1 cellular context compared by ENCODE assay signal in the genomic region with DNA sequence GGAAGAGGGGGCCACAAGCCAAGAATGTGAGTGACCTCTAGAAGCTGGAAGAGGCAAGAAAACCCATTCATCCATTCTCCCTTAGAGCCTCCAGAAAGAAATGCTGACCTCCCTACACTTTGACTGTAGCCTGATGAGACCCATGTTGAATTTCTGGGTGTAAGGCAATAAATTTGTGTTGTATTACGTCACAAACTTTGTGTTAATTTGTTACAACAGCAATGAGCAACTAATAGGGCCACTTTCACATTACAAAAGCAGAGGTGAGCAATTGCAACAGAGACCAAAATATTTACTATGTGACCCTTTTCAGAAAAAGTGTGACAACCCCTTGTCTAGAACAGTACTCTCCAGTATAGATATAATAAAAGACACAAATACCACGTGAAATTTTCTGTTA.
TF ChIP-seq lines count a peak whose summit lies in the region.

No MANE protein-coding gene starts in this region.

TF ChIP-seq in HepG2, 621 proteins besides CTCF, POLR2A, EP300 and RAD21 (continued from another document):
- TF ChIP-seq, protein P1, sequence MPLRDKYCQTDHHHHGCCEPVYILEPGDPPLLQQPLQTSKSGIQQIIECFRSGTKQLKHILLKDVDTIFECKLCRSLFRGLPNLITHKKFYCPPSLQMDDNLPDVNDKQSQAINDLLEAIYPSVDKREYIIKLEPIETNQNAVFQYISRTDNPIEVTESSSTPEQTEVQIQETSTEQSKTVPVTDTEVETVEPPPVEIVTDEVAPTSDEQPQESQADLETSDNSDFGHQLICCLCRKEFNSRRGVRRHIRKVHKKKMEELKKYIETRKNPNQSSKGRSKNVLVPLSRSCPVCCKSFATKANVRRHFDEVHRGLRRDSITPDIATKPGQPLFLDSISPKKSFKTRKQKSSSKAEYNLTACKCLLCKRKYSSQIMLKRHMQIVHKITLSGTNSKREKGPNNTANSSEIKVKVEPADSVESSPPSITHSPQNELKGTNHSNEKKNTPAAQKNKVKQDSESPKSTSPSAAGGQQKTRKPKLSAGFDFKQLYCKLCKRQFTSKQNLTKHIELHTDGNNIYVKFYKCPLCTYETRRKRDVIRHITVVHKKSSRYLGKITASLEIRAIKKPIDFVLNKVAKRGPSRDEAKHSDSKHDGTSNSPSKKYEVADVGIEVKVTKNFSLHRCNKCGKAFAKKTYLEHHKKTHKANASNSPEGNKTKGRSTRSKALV (CRISPR knock-in tag; IDR thresholded peaks at IDR 0.05): no peak
- TF ChIP-seq ZNF703 (CRISPR knock-in tag; IDR thresholded peaks at IDR 0.05; ENCODE audit: borderline replicate concordance): no peak
